In genomic region chrX:130091976-130092522, GRCh38 we compare ENCODE assay signal across 7 cellular contexts. TPM values are rescaled to one million over a fixed set of nuclear protein-coding genes. Genes with fewer than 3 reads are reported as not detected.
DNase-seq lines count a peak whose midpoint lies in the region; ATAC-seq and TF ChIP-seq lines count a peak whose summit lies in the region.

No MANE protein-coding gene starts in this region.

- no peaks in the 10 kb centered on the region for H3K9me3 ChIP-seq in naive thymus-derived CD4-positive, alpha-beta T cell (ENCODE audit: control insufficient read depth in 2 of 3, low read length in 3 of 3)

- H3K9me3 Mint-ChIP-seq in naive thymus-derived CD4-positive, alpha-beta T cell: no peaks in the 10 kb centered on the region

- H3K36me3 Mint-ChIP-seq in naive thymus-derived CD4-positive, alpha-beta T cell: peaks cover 0 to 12% (median 0%) of the 10 kb centered on the region in 5 donors

- H3K27ac ChIP-seq in naive thymus-derived CD4-positive, alpha-beta T cell (ENCODE audit: low read depth, low read length): peak overlapping the region; percentile 68

- no peaks in the 10 kb centered on the region for H3K27me3 Mint-ChIP-seq in naive thymus-derived CD4-positive, alpha-beta T cell

- peak; percentile 60 for TF ChIP-seq POLR2A in GM19193 (IDR thresholded peaks at IDR 0.05; ENCODE audit: extremely low read depth, insufficient read depth, insufficient read length)
- TF ChIP-seq POLR2A in Raji (IDR thresholded peaks at IDR 0.05; ENCODE audit: insufficient read depth, low read depth, low read length): peak; percentile 55

- H3K4me1 Mint-ChIP-seq in naive thymus-derived CD4-positive, alpha-beta T cell: peaks cover 13 to 84% (median 52%) of the 10 kb centered on the region in 7 donors

- peak overlapping the region; percentile 64 for H3K4me3 ChIP-seq in naive thymus-derived CD4-positive, alpha-beta T cell (ENCODE audit: low read length)

- H3K27ac Mint-ChIP-seq in naive thymus-derived CD4-positive, alpha-beta T cell: peak overlapping the region; percentile 89 to 97 (median 95)

- ATAC-seq in HG03095 (IDR thresholded peaks at IDR 0.05; ENCODE audit: unreplicated experiment): peak; percentile 99
- peak; percentile 98 for ATAC-seq in naive thymus-derived CD4-positive, alpha-beta T cell

- H3K27me3 ChIP-seq in naive thymus-derived CD4-positive, alpha-beta T cell (ENCODE audit: control insufficient read depth in 2 of 2, insufficient read depth in 2 of 2, low read length in 2 of 2): no peaks in the 10 kb centered on the region

- H3K4me3 Mint-ChIP-seq in naive thymus-derived CD4-positive, alpha-beta T cell: peak overlapping the region; percentile 74 to 92 (median 86)

- H3K36me3 ChIP-seq in naive thymus-derived CD4-positive, alpha-beta T cell (ENCODE audit: control insufficient read depth in 2 of 3, insufficient read depth in 3 of 3, low read length in 3 of 3): no peaks in the 10 kb centered on the region

- CTCF ChIA-PET in naive thymus-derived CD4-positive, alpha-beta T cell (lab: Charles Lee): interaction anchor here (0.7 to 1.9 kb wide), 6 partner anchors 10 to 99 kb away, joined by 3 to 9 read pairs (median 5); no protein-coding TSS in a partner anchor

- H3K4me1 ChIP-seq in naive thymus-derived CD4-positive, alpha-beta T cell (ENCODE audit: control insufficient read depth in 2 of 2, insufficient read depth in 2 of 2, low read length in 2 of 2): peaks cover 44% of the 10 kb centered on the region in 2 donors

- intact Hi-C loops in naive thymus-derived CD4-positive, alpha-beta T cell (cut with micrococcal nuclease): loop anchor here (1.0 to 2.0 kb wide), 7 partner anchors 10 to 177 kb away; partner anchors contain the start of genes AIFM1 (in 1 of the 2), RAB33A (in 1 of the 2) and ZNF280C (in 1 of the 2)

- POLR2A ChIA-PET in naive thymus-derived CD4-positive, alpha-beta T cell (lab: Charles Lee): interaction anchor here (0.6 to 1.5 kb wide), 6 partner anchors 8 to 319 kb away, joined by 3 to 12 read pairs (median 4); no protein-coding TSS in a partner anchor

- peak; percentile 81 for DNase-seq in activated gamma-delta T cell treated with anti-CD3 and anti-CD28 coated beads, Interleukin-2, amount 50 U/mL, for 16 hours (ENCODE audit: low read depth)
- DNase-seq in naive thymus-derived CD4-positive, alpha-beta T cell: peak; percentile 46 to 91 (median 87)
- peak; percentile 70 for DNase-seq in ureter (ENCODE audit: low spot score)
- DNase-seq in COLO829 (ENCODE audit: low spot score): no peak

RNA-seq across cellular contexts. Expression of gene ELF4, which starts 18.2 kb away (rescaled TPM):
- 10 to 100 TPM; 20.7 to 48.9 (median 23.7) TPM for total RNA-seq in naive thymus-derived CD4-positive, alpha-beta T cell
- 10 to 100 TPM in 1 of 2 donors, 1 to 10 TPM in 1; 8.5 to 16.9 TPM for polyA plus RNA-seq in naive thymus-derived CD4-positive, alpha-beta T cell
- 28.7 TPM for total RNA-seq in ureter
